ENCODE assay signal across 14 cellular contexts in the genomic region with DNA sequence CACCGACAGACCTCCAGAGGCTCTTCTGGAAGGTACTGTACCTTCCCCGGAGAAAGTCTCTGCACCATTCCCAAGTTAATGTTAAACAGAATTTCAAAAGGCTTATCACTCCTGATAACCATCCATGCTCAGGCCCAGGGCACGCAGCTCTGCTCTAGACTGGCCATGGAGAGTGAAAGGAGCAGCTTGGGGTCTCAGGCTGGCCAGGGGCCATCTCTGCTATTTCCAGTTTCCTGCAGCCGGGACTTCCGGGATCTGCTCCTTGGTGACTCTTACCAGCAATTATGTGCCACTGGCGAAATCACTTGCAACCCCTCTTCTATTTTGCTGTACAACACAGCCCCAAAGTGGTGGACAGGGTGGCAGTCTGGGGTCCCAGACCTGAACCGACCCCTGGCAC. TPM values are rescaled to one million over a fixed set of nuclear protein-coding genes. Genes with fewer than 3 reads are reported as not detected.
A peak's percentile ranks its signal among the peaks of the same experiment; 100 is the strongest.
DNase-seq lines count a peak whose midpoint lies in the region; ATAC-seq and TF ChIP-seq lines count a peak whose summit lies in the region.
"Had no signal": no experiment of that assay in that cellular context is flagged by ENCODE, and none has a peak within 500 bp of the region (broad histone marks: within the 10 kb centered on the region; RNA-seq: fewer than 3 reads in every experiment).

No MANE protein-coding gene starts in this region.

- H3K27me3 Mint-ChIP-seq in MCF 10A (ENCODE audit: insufficient read depth, unreplicated experiment), result no peaks in the 10 kb centered on the region
- no peaks in the 10 kb centered on the region for H3K27me3 Mint-ChIP-seq in activated T-helper 1 cell treated with anti-CD3 and anti-CD28 coated beads, Interleukin-12 subunit alpha, Interleukin-12 subunit beta, Interleukin-2, Interleukin-4 antibody, amounts not matched to agents 30 ng/mL and 10 ng/mL and 1 ng/mL, durations not matched to agents 14 hours and 24 hours and 36 hours (ENCODE audit: insufficient read depth)
- H3K27me3 Mint-ChIP-seq: activated CD4-positive, alpha-beta memory T cell treated with anti-CD3 and anti-CD28 coated beads, Interleukin-2, amount 10 ng/mL, durations not matched to agents 7 days and 5 days had no signal

- H3K9me3 ChIP-seq in stomach, result no peaks in the 10 kb centered on the region

- H3K36me3 Mint-ChIP-seq in MCF 10A (ENCODE audit: insufficient read depth, unreplicated experiment), result peaks cover 38% of the 10 kb centered on the region
- H3K36me3 Mint-ChIP-seq in activated T-helper 1 cell treated with anti-CD3 and anti-CD28 coated beads, Interleukin-12 subunit alpha, Interleukin-12 subunit beta, Interleukin-2, Interleukin-4 antibody, amounts not matched to agents 30 ng/mL and 10 ng/mL and 1 ng/mL, durations not matched to agents 14 hours and 24 hours and 36 hours (ENCODE audit: low read depth), result peaks cover 9% of the 10 kb centered on the region

- intact Hi-C loops in MCF 10A (cut with micrococcal nuclease) (no loop called here), stomach (cut with DNase I; ENCODE audit: low total_unique reads) (no loop called here)
- intact Hi-C loops in activated T-helper 1 cell treated with anti-CD3 and anti-CD28 coated beads, Interleukin-12 subunit alpha, Interleukin-12 subunit beta, Interleukin-2, Interleukin-4 antibody, amounts not matched to agents 30 ng/mL and 10 ng/mL and 1 ng/mL, durations not matched to agents 14 hours and 24 hours and 36 hours (cut with micrococcal nuclease), result no loop called here

- H3K27ac Mint-ChIP-seq in MCF 10A (ENCODE audit: low read depth, unreplicated experiment), result no peak overlapping the region
- H3K27ac Mint-ChIP-seq in activated T-helper 1 cell treated with anti-CD3 and anti-CD28 coated beads, Interleukin-12 subunit alpha, Interleukin-12 subunit beta, Interleukin-2, Interleukin-4 antibody, amounts not matched to agents 30 ng/mL and 10 ng/mL and 1 ng/mL, durations not matched to agents 14 hours and 24 hours and 36 hours, result no peak overlapping the region
- H3K27ac Mint-ChIP-seq: activated CD4-positive, alpha-beta memory T cell treated with anti-CD3 and anti-CD28 coated beads, Interleukin-2, amount 10 ng/mL, durations not matched to agents 7 days and 5 days; T-helper 1 cell treated with Interleukin-12 subunit alpha and Interleukin-12 subunit beta and Interleukin-4 antibody, amounts not matched to agents 30 μg/mL and 1 μg/mL, for 36 hours had no signal

- H3K4me1 Mint-ChIP-seq in MCF 10A (ENCODE audit: insufficient read depth, unreplicated experiment), result peaks cover 5% of the 10 kb centered on the region
- H3K4me1 Mint-ChIP-seq in activated T-helper 1 cell treated with anti-CD3 and anti-CD28 coated beads, Interleukin-12 subunit alpha, Interleukin-12 subunit beta, Interleukin-2, Interleukin-4 antibody, amounts not matched to agents 30 ng/mL and 10 ng/mL and 1 ng/mL, durations not matched to agents 14 hours and 24 hours and 36 hours (ENCODE audit: low read depth), result no peaks in the 10 kb centered on the region

- no TSS peak for BruUV-seq in MCF 10A (replicated peaks; lab: Mats Ljungman, UMichigan)

- peak overlapping the region; percentile 78 to 87 (median 84) for H3K27ac ChIP-seq in stomach

- H3K4me1 ChIP-seq in stomach, result peaks cover 21 to 60% (median 37%) of the 10 kb centered on the region in 4 donors

- TF ChIP-seq CTCF in MCF 10A (IDR thresholded peaks at IDR 0.05; ENCODE audit: unreplicated experiment) (no peak), stomach (IDR thresholded peaks at IDR 0.05) (no peak)

- POLR2A ChIA-PET in MCF 10A (lab: Yijun Ruan, JAX), result interaction anchor here (2.6 to 6.9 kb wide), 2 partner anchors 13 kb away, joined by 17 to 43 read pairs; partner anchors contain the start of genes FIS1 and ZNHIT1

- peak; percentile 45 for DNase-seq in HT-29 (ENCODE audit: low spot score)
- no peak for DNase-seq in MCF 10A (ENCODE audit: unreplicated experiment)
- DNase-seq in kidney tubule cell (ENCODE audit: low spot score), result peak; percentile 22
- peak; percentile 55 for DNase-seq in stomach
- DNase-seq in activated T-helper 1 cell treated with anti-CD3 and anti-CD28 coated beads, Interleukin-12 subunit alpha, Interleukin-12 subunit beta, Interleukin-2, Interleukin-4 antibody, amounts not matched to agents 30 ng/mL and 10 ng/mL and 1 ng/mL, durations not matched to agents 14 hours and 24 hours and 36 hours (ENCODE audit: low spot score), result no peak
- DNase-seq in foreskin melanocyte, result no peak
- DNase-seq: activated CD4-positive, alpha-beta memory T cell treated with anti-CD3 and anti-CD28 coated beads, Interleukin-2, amount 10 ng/mL, durations not matched to agents 7 days and 5 days; activated effector memory CD4-positive, alpha-beta T cell treated with Interleukin-2 at 50 U/mL for 16 hours; CD8-positive, alpha-beta memory T cell; NCI-H2227 treated with DMSO at 0.1 percent for 48 hours; OCI-M1; stimulated activated naive CD8-positive, alpha-beta T cell treated with anti-CD3 and anti-CD28 coated beads, Interleukin-15, Interleukin-2, amounts not matched to agents 100 U/mL and 50 U/mL, for 24 hours had no signal

- no peaks in the 10 kb centered on the region for H3K9me3 Mint-ChIP-seq in MCF 10A (ENCODE audit: unreplicated experiment)
- no peaks in the 10 kb centered on the region for H3K9me3 Mint-ChIP-seq in activated T-helper 1 cell treated with anti-CD3 and anti-CD28 coated beads, Interleukin-12 subunit alpha, Interleukin-12 subunit beta, Interleukin-2, Interleukin-4 antibody, amounts not matched to agents 30 ng/mL and 10 ng/mL and 1 ng/mL, durations not matched to agents 14 hours and 24 hours and 36 hours
- H3K9me3 Mint-ChIP-seq: activated CD4-positive, alpha-beta memory T cell treated with anti-CD3 and anti-CD28 coated beads, Interleukin-2, amount 10 ng/mL, durations not matched to agents 7 days and 5 days; CD8-positive, alpha-beta memory T cell; T-helper 1 cell treated with Interleukin-12 subunit alpha and Interleukin-12 subunit beta and Interleukin-4 antibody, amounts not matched to agents 30 μg/mL and 1 μg/mL, for 36 hours had no signal

- no peak for TF ChIP-seq POLR2A in stomach (IDR thresholded peaks at IDR 0.05)

- CTCF ChIA-PET in MCF 10A (lab: Yijun Ruan, JAX), result interaction anchor here (0.6 to 1.1 kb wide), 3 partner anchors 12 to 119 kb away, joined by 3 to 4 read pairs (median 3); no protein-coding TSS in a partner anchor

- H3K36me3 ChIP-seq in stomach, result peaks cover 14 to 52% (median 39%) of the 10 kb centered on the region in 4 donors

- 27 to 58% (median 38%) methylated on average over 7 of the region's 7 CpGs for WGBS in stomach, 5 donors

- no peak for ATAC-seq in HG02885 (IDR thresholded peaks at IDR 0.05; ENCODE audit: poor library complexity, unreplicated experiment)
- ATAC-seq: stimulated activated naive CD8-positive, alpha-beta T cell treated with anti-CD3 and anti-CD28 coated beads, Interleukin-15, Interleukin-2, amounts not matched to agents 100 U/mL and 50 U/mL, for 24 hours had no signal

- H3K4me3 ChIP-seq in stomach, result peak overlapping the region; percentile 34 to 52 (median 36)

- H3K4me3 Mint-ChIP-seq in MCF 10A (ENCODE audit: unreplicated experiment), result peak overlapping the region; percentile 65
- H3K4me3 Mint-ChIP-seq in activated T-helper 1 cell treated with anti-CD3 and anti-CD28 coated beads, Interleukin-12 subunit alpha, Interleukin-12 subunit beta, Interleukin-2, Interleukin-4 antibody, amounts not matched to agents 30 ng/mL and 10 ng/mL and 1 ng/mL, durations not matched to agents 14 hours and 24 hours and 36 hours, result no peak overlapping the region
- H3K4me3 Mint-ChIP-seq: activated CD4-positive, alpha-beta memory T cell treated with anti-CD3 and anti-CD28 coated beads, Interleukin-2, amount 10 ng/mL, durations not matched to agents 7 days and 5 days; CD8-positive, alpha-beta memory T cell; T-helper 1 cell treated with Interleukin-12 subunit alpha and Interleukin-12 subunit beta and Interleukin-4 antibody, amounts not matched to agents 30 μg/mL and 1 μg/mL, for 36 hours had no signal

- no peak for TF ChIP-seq EP300 in stomach (IDR thresholded peaks at IDR 0.05)

- H3K27me3 ChIP-seq in stomach, result no peaks in the 10 kb centered on the region

RNA-seq across cellular contexts. Expression of gene CLDN15, which starts 6.0 kb away (rescaled TPM):
- 14.7 and 15.1 TPM in 2 replicates for total RNA-seq in HT-29 (2014; rRNA removed; shearing (Covaris generic))
- total RNA-seq in MCF 10A (2022) (8.5 and 17.1 TPM in 2 replicates), stomach (100 to 1,000 TPM in 1 of 5 donors, 10 to 100 TPM in 2, 1 to 10 TPM in 2; 1.2 to 131 (median 17.0) TPM)
- 1 to 10 TPM; 4.2 to 7.6 (median 4.4) TPM for polyA plus RNA-seq in stomach
- total RNA-seq in activated T-helper 1 cell treated with anti-CD3 and anti-CD28 coated beads, Interleukin-12 subunit alpha, Interleukin-12 subunit beta, Interleukin-2, Interleukin-4 antibody, amounts not matched to agents 30 ng/mL and 10 ng/mL and 1 ng/mL, durations not matched to agents 14 hours and 24 hours and 36 hours, result 19.0 and 19.5 TPM in 2 replicates

RNA-seq across cellular contexts. Expression of gene FIS1, which starts 13.2 kb away (rescaled TPM):
- 377 and 384 TPM in 2 replicates for total RNA-seq in HT-29 (2014; rRNA removed; shearing (Covaris generic))
- 213 and 221 TPM in 2 replicates for total RNA-seq in MCF 10A (2022)
- 100 to 1,000 TPM in 4 of 5 donors, 10 to 100 TPM in 1; 72.4 to 245 (median 192) TPM for total RNA-seq in stomach
- 100 to 1,000 TPM; 193 to 329 (median 284) TPM for polyA plus RNA-seq in stomach
- total RNA-seq in activated T-helper 1 cell treated with anti-CD3 and anti-CD28 coated beads, Interleukin-12 subunit alpha, Interleukin-12 subunit beta, Interleukin-2, Interleukin-4 antibody, amounts not matched to agents 30 ng/mL and 10 ng/mL and 1 ng/mL, durations not matched to agents 14 hours and 24 hours and 36 hours, result 138 and 143 TPM in 2 replicates

RNA-seq across cellular contexts. Expression of gene ZNHIT1, which starts 13.7 kb away (rescaled TPM):
- 180 and 189 TPM in 2 replicates for total RNA-seq in HT-29 (2014; rRNA removed; shearing (Covaris generic))
- 63.9 and 70.9 TPM in 2 replicates for total RNA-seq in MCF 10A (2022)
- total RNA-seq in stomach, result 100 to 1,000 TPM in 2 of 5 donors, 10 to 100 TPM in 3; 22.8 to 170 (median 61.3) TPM
- 100 to 1,000 TPM; 117 to 169 (median 165) TPM for polyA plus RNA-seq in stomach
- total RNA-seq in activated T-helper 1 cell treated with anti-CD3 and anti-CD28 coated beads, Interleukin-12 subunit alpha, Interleukin-12 subunit beta, Interleukin-2, Interleukin-4 antibody, amounts not matched to agents 30 ng/mL and 10 ng/mL and 1 ng/mL, durations not matched to agents 14 hours and 24 hours and 36 hours, result 49.7 and 53.4 TPM in 2 replicates

RNA-seq across cellular contexts. Expression of gene PLOD3, which starts 14.3 kb away (rescaled TPM):
- 245 and 252 TPM in 2 replicates for total RNA-seq in HT-29 (2014; rRNA removed; shearing (Covaris generic))
- 125 and 134 TPM in 2 replicates for total RNA-seq in MCF 10A (2022)
- 100 to 1,000 TPM in 1 of 5 donors, 10 to 100 TPM in 4; 23.1 to 260 (median 46.7) TPM for total RNA-seq in stomach
- 10 to 100 TPM; 12.4 to 32.4 (median 30.1) TPM for polyA plus RNA-seq in stomach
- 65.2 and 68.9 TPM in 2 replicates for total RNA-seq in activated T-helper 1 cell treated with anti-CD3 and anti-CD28 coated beads, Interleukin-12 subunit alpha, Interleukin-12 subunit beta, Interleukin-2, Interleukin-4 antibody, amounts not matched to agents 30 ng/mL and 10 ng/mL and 1 ng/mL, durations not matched to agents 14 hours and 24 hours and 36 hours

RNA-seq across cellular contexts. Expression of gene MOGAT3, which starts 30.8 kb away (rescaled TPM):
- 6.7 and 8.2 TPM in 2 replicates for total RNA-seq in HT-29 (2014; rRNA removed; shearing (Covaris generic))
- total RNA-seq in MCF 10A (2022) (not detected in 2 replicates), stomach (1 to 10 TPM in 2 of 5 donors, not detected in 3; 1.7 to 2.3 TPM)
- polyA plus RNA-seq in stomach, result not detected
- total RNA-seq in activated T-helper 1 cell treated with anti-CD3 and anti-CD28 coated beads, Interleukin-12 subunit alpha, Interleukin-12 subunit beta, Interleukin-2, Interleukin-4 antibody, amounts not matched to agents 30 ng/mL and 10 ng/mL and 1 ng/mL, durations not matched to agents 14 hours and 24 hours and 36 hours, result not detected in 2 replicates
- total RNA-seq: activated CD4-positive, alpha-beta memory T cell treated with anti-CD3 and anti-CD28 coated beads, Interleukin-2, amount 10 ng/mL, durations not matched to agents 7 days and 5 days; CD8-positive, alpha-beta memory T cell had no signal
- polyA plus RNA-seq: CD8-positive, alpha-beta memory T cell had no signal

Comparison
In these comparisons a context has a peak if more than half of its experiments do, and no peak if none do; other contexts are left out.
1. DNase-seq: peak in HT-29 (single experiment), kidney tubule cell (single experiment) and stomach (single experiment); none in MCF 10A (single experiment), activated T-helper 1 cell treated with anti-CD3 and anti-CD28 coated beads, Interleukin-12 subunit alpha, Interleukin-12 subunit beta, Interleukin-2, Interleukin-4 antibody, amounts not matched to agents 30 ng/mL and 10 ng/mL and 1 ng/mL, durations not matched to agents 14 hours and 24 hours and 36 hours (single experiment) and foreskin melanocyte (single experiment).